Comparison of ENCODE assay signal across 2 cellular contexts in the genomic region with DNA sequence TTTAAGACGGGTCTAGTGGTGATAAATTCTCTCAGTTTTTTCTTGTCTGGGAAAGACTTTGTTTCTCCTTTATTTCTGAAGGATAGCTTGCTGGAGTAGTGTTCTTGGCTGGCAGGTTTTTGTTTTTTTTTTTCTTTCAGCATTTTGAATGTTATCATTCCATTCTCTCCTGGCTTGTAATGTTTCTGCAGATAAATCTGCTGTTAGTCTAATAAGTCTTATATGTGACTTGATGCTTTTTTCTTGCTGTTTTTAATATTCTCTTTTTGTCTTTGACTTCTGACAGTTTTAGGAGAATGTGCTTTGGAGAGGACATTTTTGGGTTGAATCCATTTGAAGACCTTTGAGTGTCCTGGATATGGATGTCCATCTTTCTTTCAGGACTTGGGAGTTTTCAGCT.
TF ChIP-seq lines count a peak whose summit lies in the region.

No MANE protein-coding gene starts in this region.

TF ChIP-seq in HCT116, 20 proteins besides CTCF, POLR2A, EP300 and RAD21 (continued from another document):
- TF ChIP-seq CEBPB (IDR thresholded peaks at IDR 0.05; ENCODE audit: low read depth) (no peak), SP1 (IDR thresholded peaks at IDR 0.05; ENCODE audit: low read depth) (no peak), REST (IDR thresholded peaks at IDR 0.05; ENCODE audit: low read depth) (no peak), CBX3 (IDR thresholded peaks at IDR 0.05; ENCODE audit: low read depth) (peak; percentile 33; the same call in 1 of the 2 replicates), YY1 (IDR thresholded peaks at IDR 0.05; ENCODE audit: extremely low read depth, insufficient replicate concordance, low read depth, low read length) (no peak), SRF (IDR thresholded peaks at IDR 0.05; ENCODE audit: low read depth) (no peak)
- TF ChIP-seq, protein P1, sequence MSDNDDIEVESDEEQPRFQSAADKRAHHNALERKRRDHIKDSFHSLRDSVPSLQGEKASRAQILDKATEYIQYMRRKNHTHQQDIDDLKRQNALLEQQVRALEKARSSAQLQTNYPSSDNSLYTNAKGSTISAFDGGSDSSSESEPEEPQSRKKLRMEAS (IDR thresholded peaks at IDR 0.05): no peak

TF ChIP-seq in GM12878, 131 proteins besides CTCF, POLR2A, EP300 and RAD21:
- TF ChIP-seq SKIL (IDR thresholded peaks at IDR 0.05; ENCODE audit: low read depth, poor library complexity, severe bottlenecking) (peak; percentile 17), NBN (IDR thresholded peaks at IDR 0.05) (0 out of 2 replicates have a peak, but pooled peaks have one; percentile 38), ZZZ3 (IDR thresholded peaks at IDR 0.05; ENCODE audit: control insufficient read depth, insufficient read length, low read depth) (no peak), TBL1XR1 (IDR thresholded peaks at IDR 0.05; ENCODE audit: low read depth, low read length) (no peak), BHLHE40 (IDR thresholded peaks at IDR 0.05; ENCODE audit: borderline replicate concordance in 1 of 2, low read depth in 2 of 2, low read length in 1 of 2) (no peak), SMAD1 (IDR thresholded peaks at IDR 0.05; ENCODE audit: low read depth, partially characterized antibody) (peak; percentile 27), RELB (IDR thresholded peaks at IDR 0.05; ENCODE audit: low read depth) (peak; percentile 51), CBX5 (IDR thresholded peaks at IDR 0.05; ENCODE audit: low read depth) (peak; percentile 99)
- TF ChIP-seq, protein P2, sequence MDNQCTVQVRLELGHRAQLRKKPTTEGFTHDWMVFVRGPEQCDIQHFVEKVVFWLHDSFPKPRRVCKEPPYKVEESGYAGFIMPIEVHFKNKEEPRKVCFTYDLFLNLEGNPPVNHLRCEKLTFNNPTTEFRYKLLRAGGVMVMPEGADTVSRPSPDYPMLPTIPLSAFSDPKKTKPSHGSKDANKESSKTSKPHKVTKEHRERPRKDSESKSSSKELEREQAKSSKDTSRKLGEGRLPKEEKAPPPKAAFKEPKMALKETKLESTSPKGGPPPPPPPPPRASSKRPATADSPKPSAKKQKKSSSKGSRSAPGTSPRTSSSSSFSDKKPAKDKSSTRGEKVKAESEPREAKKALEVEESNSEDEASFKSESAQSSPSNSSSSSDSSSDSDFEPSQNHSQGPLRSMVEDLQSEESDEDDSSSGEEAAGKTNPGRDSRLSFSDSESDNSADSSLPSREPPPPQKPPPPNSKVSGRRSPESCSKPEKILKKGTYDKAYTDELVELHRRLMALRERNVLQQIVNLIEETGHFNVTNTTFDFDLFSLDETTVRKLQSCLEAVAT (IDR thresholded peaks at IDR 0.05): 0 out of 2 replicates have a peak, but pooled peaks have one; percentile 39
- TF ChIP-seq, protein P3, sequence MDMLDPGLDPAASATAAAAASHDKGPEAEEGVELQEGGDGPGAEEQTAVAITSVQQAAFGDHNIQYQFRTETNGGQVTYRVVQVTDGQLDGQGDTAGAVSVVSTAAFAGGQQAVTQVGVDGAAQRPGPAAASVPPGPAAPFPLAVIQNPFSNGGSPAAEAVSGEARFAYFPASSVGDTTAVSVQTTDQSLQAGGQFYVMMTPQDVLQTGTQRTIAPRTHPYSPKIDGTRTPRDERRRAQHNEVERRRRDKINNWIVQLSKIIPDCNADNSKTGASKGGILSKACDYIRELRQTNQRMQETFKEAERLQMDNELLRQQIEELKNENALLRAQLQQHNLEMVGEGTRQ (IDR thresholded peaks at IDR 0.05; ENCODE audit: borderline replicate concordance, low read depth, low read length): no peak
